ENCODE assay signal across 27 cellular contexts in genomic region chr4:143431526-143432257, GRCh38.
"Had no signal": no experiment of that assay in that cellular context is flagged by ENCODE, and none has a peak within 500 bp of the region (broad histone marks: within the 10 kb centered on the region; RNA-seq: fewer than 3 reads in every experiment).

No MANE protein-coding gene starts in this region.

- H3K9me3 ChIP-seq: suprapubic skin had no signal

- H3K27me3 ChIP-seq: cardiac muscle cell, heart right ventricle, stomach, suprapubic skin, tibial nerve had no signal

- H3K4me1 ChIP-seq: suprapubic skin had no signal

- DNase-seq: activated B cell treated with CpG ODN at 0.5 μM for 24 hours; activated CD4-positive, alpha-beta memory T cell treated with anti-CD3 and anti-CD28 coated beads for 36 hours; activated CD4-positive, alpha-beta T cell treated with anti-CD3 and anti-CD28 coated beads for 48 hours; activated effector memory CD4-positive, alpha-beta T cell treated with Interleukin-2 at 50 U/mL for 16 hours; activated naive CD4-positive, alpha-beta T cell treated with anti-CD3 and anti-CD28 coated beads, Interleukin-2, amount 10 ng/mL, durations not matched to agents 7 days and 5 days; activated naive CD8-positive, alpha-beta T cell treated with anti-CD3 and anti-CD28 coated beads, Interleukin-2, amount 50 U/mL, for 24 hours; activated T-cell treated with anti-CD3 and anti-CD28 coated beads, Interleukin-2, amount 50 U/mL, for 72 hours; cortex of kidney; heart right ventricle; left cardiac atrium; occipital lobe; posterior cingulate gyrus; small intestine; stimulated activated CD4-positive, alpha-beta T cell treated with anti-CD3 and anti-CD28 coated beads, Interleukin-2, amount 100 ng/mL, for 24 hours; stomach; T1000 had no signal

- FAIRE-seq: endometrium, islet of Langerhans, small intestine, urothelium cell line had no signal

- H3K27ac Mint-ChIP-seq: activated B cell treated with CpG ODN at 0.5 μM for 24 hours; activated CD4-positive, alpha-beta memory T cell treated with anti-CD3 and anti-CD28 coated beads for 36 hours; activated naive CD4-positive, alpha-beta T cell treated with anti-CD3 and anti-CD28 coated beads, Interleukin-2, amount 10 ng/mL, durations not matched to agents 7 days and 5 days; activated naive CD8-positive, alpha-beta T cell treated with anti-CD3 and anti-CD28 coated beads, Interleukin-2, amount 50 U/mL, for 24 hours; memory B cell; stimulated activated effector memory CD8-positive, alpha-beta T cell treated with anti-CD3 and anti-CD28 coated beads, Interleukin-12 subunit alpha, Interleukin-12 subunit beta, amount 100 ng/mL, for 72 hours; T-helper 1 cell treated with Interleukin-12 subunit alpha and Interleukin-12 subunit beta and Interleukin-4 antibody, amounts not matched to agents 30 μg/mL and 1 μg/mL, for 36 hours had no signal

- H3K27ac ChIP-seq: cardiac muscle cell, heart right ventricle, stomach, suprapubic skin had no signal

- H3K9me3 Mint-ChIP-seq: activated T-cell treated with anti-CD3 and anti-CD28 coated beads, Interleukin-2, amount 50 U/mL, for 72 hours; memory B cell; stimulated activated effector memory CD8-positive, alpha-beta T cell treated with anti-CD3 and anti-CD28 coated beads, Interleukin-12 subunit alpha, Interleukin-12 subunit beta, amount 100 ng/mL, for 72 hours had no signal

- ATAC-seq: activated naive CD8-positive, alpha-beta T cell treated with anti-CD3 and anti-CD28 coated beads, Interleukin-2, amount 50 U/mL, for 24 hours; activated T-cell treated with anti-CD3 and anti-CD28 coated beads, Interleukin-2, amount 50 U/mL, for 72 hours; heart right ventricle; left cardiac atrium; sciatic nerve; stimulated activated effector memory CD8-positive, alpha-beta T cell treated with anti-CD3 and anti-CD28 coated beads, Interleukin-12 subunit alpha, Interleukin-12 subunit beta, amount 100 ng/mL, for 72 hours had no signal

- H3K4me3 ChIP-seq: cardiac muscle cell, heart right ventricle, stomach, suprapubic skin, tibial nerve had no signal

- H3K4me1 Mint-ChIP-seq: activated B cell treated with CpG ODN at 0.5 μM for 24 hours; activated naive CD4-positive, alpha-beta T cell treated with anti-CD3 and anti-CD28 coated beads, Interleukin-2, amount 10 ng/mL, durations not matched to agents 7 days and 5 days; activated naive CD8-positive, alpha-beta T cell treated with anti-CD3 and anti-CD28 coated beads, Interleukin-2, amount 50 U/mL, for 24 hours; memory B cell; nephron; stimulated activated effector memory CD8-positive, alpha-beta T cell treated with anti-CD3 and anti-CD28 coated beads, Interleukin-12 subunit alpha, Interleukin-12 subunit beta, amount 100 ng/mL, for 72 hours had no signal

- H3K36me3 Mint-ChIP-seq: activated naive CD4-positive, alpha-beta T cell treated with anti-CD3 and anti-CD28 coated beads, Interleukin-2, amount 10 ng/mL, durations not matched to agents 7 days and 5 days; memory B cell; stimulated activated effector memory CD8-positive, alpha-beta T cell treated with anti-CD3 and anti-CD28 coated beads, Interleukin-12 subunit alpha, Interleukin-12 subunit beta, amount 100 ng/mL, for 72 hours had no signal

- H3K4me3 Mint-ChIP-seq: activated B cell treated with CpG ODN at 0.5 μM for 24 hours; activated CD4-positive, alpha-beta memory T cell treated with anti-CD3 and anti-CD28 coated beads for 36 hours; activated naive CD4-positive, alpha-beta T cell treated with anti-CD3 and anti-CD28 coated beads, Interleukin-2, amount 10 ng/mL, durations not matched to agents 7 days and 5 days; activated naive CD8-positive, alpha-beta T cell treated with anti-CD3 and anti-CD28 coated beads, Interleukin-2, amount 50 U/mL, for 24 hours; activated T-cell treated with anti-CD3 and anti-CD28 coated beads, Interleukin-2, amount 50 U/mL, for 72 hours; memory B cell; nephron; stimulated activated effector memory CD8-positive, alpha-beta T cell treated with anti-CD3 and anti-CD28 coated beads, Interleukin-12 subunit alpha, Interleukin-12 subunit beta, amount 100 ng/mL, for 72 hours; T-helper 1 cell treated with Interleukin-12 subunit alpha and Interleukin-12 subunit beta and Interleukin-4 antibody, amounts not matched to agents 30 μg/mL and 1 μg/mL, for 36 hours had no signal

- H3K27me3 Mint-ChIP-seq: activated B cell treated with CpG ODN at 0.5 μM for 24 hours; activated CD4-positive, alpha-beta memory T cell treated with anti-CD3 and anti-CD28 coated beads for 36 hours; activated naive CD8-positive, alpha-beta T cell treated with anti-CD3 and anti-CD28 coated beads, Interleukin-2, amount 50 U/mL, for 24 hours had no signal
